15 cellular contexts compared by ENCODE assay signal in the genomic region with DNA sequence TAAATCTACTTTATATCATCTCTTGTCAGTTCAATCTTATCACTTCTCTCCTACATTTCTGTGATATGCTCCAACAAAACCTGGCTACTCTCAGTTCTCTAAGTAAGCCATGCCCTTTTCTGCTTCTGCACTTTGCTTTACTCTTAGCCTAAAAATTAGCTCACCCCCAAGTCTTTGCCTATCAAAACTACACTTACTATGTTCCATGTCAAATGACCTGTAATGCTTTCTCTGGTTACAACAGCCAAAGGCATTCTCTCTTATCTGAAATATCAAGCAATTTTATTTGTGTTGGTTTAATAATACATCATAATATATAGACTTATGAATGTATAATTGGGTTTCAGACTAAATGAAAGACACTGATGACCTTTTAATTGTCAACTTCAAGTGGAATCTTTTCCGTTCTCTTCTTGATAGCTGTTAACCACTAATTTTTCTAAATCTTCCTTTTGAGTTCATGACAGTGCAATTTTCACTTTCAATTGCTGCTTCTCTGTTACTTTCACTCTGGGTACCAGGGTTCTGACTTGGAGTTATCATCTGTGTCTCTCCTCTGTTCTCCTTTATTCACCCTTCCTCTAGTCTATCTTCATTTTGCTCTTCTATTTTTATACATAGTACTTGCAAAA.
A peak's percentile ranks its signal among the peaks of the same experiment; 100 is the strongest.
DNase-seq lines count a peak whose midpoint lies in the region; ATAC-seq, FAIRE-seq and TF ChIP-seq lines count a peak whose summit lies in the region.
"Had no signal": no experiment of that assay in that cellular context is flagged by ENCODE, and none has a peak within 500 bp of the region (broad histone marks: within the 10 kb centered on the region; RNA-seq: fewer than 3 reads in every experiment).

No MANE protein-coding gene starts in this region.

- no peaks in the 10 kb centered on the region for H3K9me3 ChIP-seq in OCI-LY7 (ENCODE audit: low read length)

- intact Hi-C loops in OCI-LY7 (cut with micrococcal nuclease; ENCODE audit: unreplicated experiment) = no loop called here

- H3K4me1 ChIP-seq in OCI-LY7 (ENCODE audit: insufficient read depth, low read length, poor library complexity, severe bottlenecking) = no peaks in the 10 kb centered on the region

- H3K4me3 ChIP-seq in OCI-LY7 (ENCODE audit: low read depth, low read length, poor library complexity, severe bottlenecking) = no peak overlapping the region

- POLR2A ChIA-PET in OCI-LY7 (lab: Charles Lee) = no interaction called here

- H3K9me2 ChIP-seq in OCI-LY7 (ENCODE audit: insufficient read depth, low read length) = no peaks in the 10 kb centered on the region

- peak; percentile 17 for FAIRE-seq in GM12892 (lab: Jason Lieb, UNC)
- FAIRE-seq: urothelium cell line had no signal

- H4K20me1 ChIP-seq in OCI-LY7 (ENCODE audit: insufficient read depth, low read length) = no peaks in the 10 kb centered on the region

- CTCF ChIA-PET in OCI-LY7 (lab: Charles Lee; ENCODE audit: unreplicated experiment) = no interaction called here

- TF ChIP-seq POLR2A in GM12892 (IDR thresholded peaks at IDR 0.05; ENCODE audit: low read depth, low read length) = no peak

- no peaks in the 10 kb centered on the region for H3K36me3 ChIP-seq in OCI-LY7 (ENCODE audit: insufficient read depth, low read length)
- H3K36me3 ChIP-seq: WERI-Rb-1 had no signal

- H3K27ac ChIP-seq in OCI-LY7 (ENCODE audit: low read depth, low read length, poor library complexity, severe bottlenecking) = no peak overlapping the region
- H3K27ac ChIP-seq: WERI-Rb-1 had no signal

- ATAC-seq in GM19397 (IDR thresholded peaks at IDR 0.05; ENCODE audit: unreplicated experiment) (peak; percentile 97), HG02759 (IDR thresholded peaks at IDR 0.05; ENCODE audit: unreplicated experiment) (peak; percentile 93), HG03432 (IDR thresholded peaks at IDR 0.05; ENCODE audit: unreplicated experiment) (peak; percentile 97)
- ATAC-seq: sciatic nerve had no signal

- no peak overlapping the region for H3K4me2 ChIP-seq in OCI-LY7 (ENCODE audit: low read length)

- DNase-seq in GM12892 (ENCODE audit: insufficient read length) (no peak), occipital lobe (lab: John Stamatoyannopoulos, UW) (no peak), SW480 (ENCODE audit: low spot score) (no peak), OCI-LY7 (ENCODE audit: low spot score) (no peak)
- no peak for DNase-seq in effector CD4-positive, alpha-beta T cell
- DNase-seq: ACHN, erythroblast, KBM-7, NCI-H2171, WERI-Rb-1 had no signal

- no TSS peak for BruUV-seq in OCI-LY7 (replicated peaks; lab: Mats Ljungman, UMichigan)

- H3K79me2 ChIP-seq in OCI-LY7 (ENCODE audit: insufficient read depth, low read depth, low read length) = no peaks in the 10 kb centered on the region

- TF ChIP-seq CTCF in OCI-LY7 (conservative IDR thresholded peaks at IDR 0.05; ENCODE audit: low read length) = no peak

- H2AFZ ChIP-seq in OCI-LY7 (ENCODE audit: low read length) = no peak overlapping the region
